8 cellular contexts compared by ENCODE assay signal in the genomic region with DNA sequence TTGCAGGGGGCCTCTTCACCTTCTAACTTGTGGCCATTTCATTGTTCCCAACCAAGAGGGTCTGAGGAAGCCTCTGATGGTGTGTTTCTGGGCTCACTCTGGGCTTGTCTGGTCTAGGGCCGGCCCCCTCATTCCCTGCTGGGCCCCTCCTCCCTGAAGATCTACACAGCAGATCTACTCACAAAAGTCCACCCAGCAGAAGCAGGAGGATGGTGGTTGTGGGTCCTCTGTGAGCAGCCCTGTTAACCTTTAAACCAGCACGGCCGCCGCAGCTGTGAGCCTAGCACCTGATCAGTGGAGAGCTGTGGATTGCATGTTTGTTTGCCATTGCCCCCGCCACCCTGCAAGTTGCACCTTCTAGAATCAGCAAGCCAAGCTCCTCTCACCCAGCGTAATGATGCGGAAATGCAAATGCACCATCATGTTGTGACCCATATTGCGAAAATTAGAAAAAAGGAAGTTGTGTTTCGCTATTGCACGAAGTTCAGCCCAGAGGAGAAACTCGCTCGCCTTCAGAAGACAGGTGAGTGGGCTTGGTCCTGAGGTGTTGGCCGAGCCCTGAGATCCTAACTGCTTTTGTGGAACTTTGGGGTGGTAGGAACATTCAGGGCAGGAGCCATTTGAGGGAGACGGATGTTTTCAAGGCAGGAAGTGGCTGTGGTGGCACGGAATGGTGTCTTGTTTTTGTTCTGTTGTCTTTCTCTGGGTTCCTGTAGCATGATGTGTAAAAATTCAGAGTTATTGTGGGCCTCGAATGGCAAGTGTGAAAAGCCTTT. TPM values are rescaled to one million over a fixed set of nuclear protein-coding genes. Genes with fewer than 3 reads are reported as not detected.
DNase-seq lines count a peak whose midpoint lies in the region; ATAC-seq and TF ChIP-seq lines count a peak whose summit lies in the region.

No MANE protein-coding gene starts in this region.

- peak; percentile 74 for ATAC-seq in CD4-positive, alpha-beta T cell (ENCODE audit: poor library complexity)
- peak; percentile 71 for ATAC-seq in GM21381 (IDR thresholded peaks at IDR 0.05; ENCODE audit: unreplicated experiment)

- H3K27me3 Mint-ChIP-seq in CD4-positive, alpha-beta T cell = no peaks in the 10 kb centered on the region
- no peaks in the 10 kb centered on the region for H3K27me3 Mint-ChIP-seq in IgD-negative memory B cell
- no peaks in the 10 kb centered on the region for H3K27me3 Mint-ChIP-seq in activated CD4-positive, alpha-beta memory T cell treated with anti-CD3 and anti-CD28 coated beads for 36 hours

- CTCF ChIA-PET in CD4-positive, alpha-beta T cell (lab: Charles Lee) = interaction anchor here (0.7 to 1.7 kb wide), 4 partner anchors 11 to 40 kb away, joined by 3 to 4 read pairs (median 4); partner anchors contain the start of gene FGD3
- CTCF ChIA-PET in activated CD4-positive, alpha-beta memory T cell treated with anti-CD3 and anti-CD28 coated beads for 36 hours (lab: Charles Lee) = interaction anchor here (0.6 to 1.9 kb wide), 3 partner anchors 10 to 145 kb away, joined by 3 to 4 read pairs (median 3); no protein-coding TSS in a partner anchor

- peak overlapping the region; percentile 94 for H3K4me3 Mint-ChIP-seq in CD4-positive, alpha-beta T cell
- peak overlapping the region; percentile 91 to 100 (median 98) for H3K4me3 Mint-ChIP-seq in IgD-negative memory B cell
- peak overlapping the region; percentile 96 for H3K4me3 Mint-ChIP-seq in activated CD4-positive, alpha-beta memory T cell treated with anti-CD3 and anti-CD28 coated beads for 36 hours

- peaks cover 73% of the 10 kb centered on the region for H3K4me1 Mint-ChIP-seq in CD4-positive, alpha-beta T cell (ENCODE audit: low read depth)
- peaks cover 15 to 40% (median 29%) of the 10 kb centered on the region in 3 donors for H3K4me1 Mint-ChIP-seq in IgD-negative memory B cell
- H3K4me1 Mint-ChIP-seq in activated CD4-positive, alpha-beta memory T cell treated with anti-CD3 and anti-CD28 coated beads for 36 hours (ENCODE audit: low read depth) = peaks cover 57% of the 10 kb centered on the region

- TF ChIP-seq CTCF in CD4-positive, alpha-beta T cell (IDR thresholded peaks at IDR 0.05) = no peak

- H3K9me3 ChIP-seq in CD4-positive, alpha-beta T cell (ENCODE audit: control insufficient read depth, low read length) = no peaks in the 10 kb centered on the region

- no peaks in the 10 kb centered on the region for H3K27me3 ChIP-seq in CD4-positive, alpha-beta T cell (ENCODE audit: control insufficient read depth, insufficient read depth, low read length)

- intact Hi-C loops in CD4-positive, alpha-beta T cell (cut with DNase I, micrococcal nuclease) = loop anchor here (1.0 to 5.0 kb wide), 4 partner anchors 10 to 603 kb away; partner anchors contain the start of gene CARD19 (in 1 of the 2)
- intact Hi-C loops in activated CD4-positive, alpha-beta memory T cell treated with anti-CD3 and anti-CD28 coated beads for 36 hours (cut with micrococcal nuclease) = loop anchor here (1.0 to 5.0 kb wide), 5 partner anchors 10 to 488 kb away; partner anchors contain the start of genes FAM120A and FAM120AOS

- POLR2A ChIA-PET in CD4-positive, alpha-beta T cell (lab: Charles Lee) = interaction anchor here (0.5 to 6.7 kb wide), 37 partner anchors 7 to 602 kb away, joined by 3 to 161 read pairs (median 6); partner anchors contain the start of genes BICD2, CARD19, FAM120AOS and FGD3
- POLR2A ChIA-PET in activated CD4-positive, alpha-beta memory T cell treated with anti-CD3 and anti-CD28 coated beads for 36 hours (lab: Charles Lee) = interaction anchor here (0.6 to 1.7 kb wide), 9 partner anchors 8 to 193 kb away, joined by 3 to 26 read pairs (median 4); partner anchors contain the start of gene NINJ1

- peak; percentile 63 to 81 (median 74) for DNase-seq in CD4-positive, alpha-beta T cell
- DNase-seq in activated CD4-positive, alpha-beta memory T cell treated with anti-CD3 and anti-CD28 coated beads for 36 hours = peak; percentile 86
- peak; percentile 35 for DNase-seq in globus pallidus (ENCODE audit: low spot score)
- peak; percentile 54 for DNase-seq in stimulated activated CD4-positive, alpha-beta T cell treated with anti-CD3 and anti-CD28 coated beads, Interleukin-4, amount 100 ng/mL, for 1 hour
- DNase-seq in kidney glomerular epithelial cell (lab: John Stamatoyannopoulos, UW) = no peak
- DNase-seq in AG08396 (ENCODE audit: low spot score) = no peak

- H3K27ac Mint-ChIP-seq in CD4-positive, alpha-beta T cell = peak overlapping the region; percentile 99
- peak overlapping the region; percentile 80 to 99 (median 94) for H3K27ac Mint-ChIP-seq in IgD-negative memory B cell
- peak overlapping the region; percentile 100 for H3K27ac Mint-ChIP-seq in activated CD4-positive, alpha-beta memory T cell treated with anti-CD3 and anti-CD28 coated beads for 36 hours

- peak overlapping the region; percentile 95 for H3K27ac ChIP-seq in CD4-positive, alpha-beta T cell (ENCODE audit: low read depth, low read length)

- H3K9me3 Mint-ChIP-seq in CD4-positive, alpha-beta T cell = peaks cover 4% of the 10 kb centered on the region
- H3K9me3 Mint-ChIP-seq in IgD-negative memory B cell = peaks cover 0 to 2% (median 0%) of the 10 kb centered on the region in 3 donors
- peaks cover 13% of the 10 kb centered on the region for H3K9me3 Mint-ChIP-seq in activated CD4-positive, alpha-beta memory T cell treated with anti-CD3 and anti-CD28 coated beads for 36 hours

- peaks cover 73% of the 10 kb centered on the region for H3K36me3 Mint-ChIP-seq in CD4-positive, alpha-beta T cell (ENCODE audit: low read depth)
- no peaks in the 10 kb centered on the region for H3K36me3 Mint-ChIP-seq in IgD-negative memory B cell
- H3K36me3 Mint-ChIP-seq in activated CD4-positive, alpha-beta memory T cell treated with anti-CD3 and anti-CD28 coated beads for 36 hours = peaks cover 40% of the 10 kb centered on the region

RNA-seq across cellular contexts. Expression of gene FGD3, which starts 16.7 kb away (rescaled TPM):
- 10 to 100 TPM; 91.0 to 95.7 TPM for total RNA-seq in CD4-positive, alpha-beta T cell
- 86.1 TPM for polyA plus RNA-seq in IgD-negative memory B cell
- total RNA-seq in activated CD4-positive, alpha-beta memory T cell treated with anti-CD3 and anti-CD28 coated beads for 36 hours = 10 to 100 TPM; 41.3 to 47.7 TPM

Comparison
In these comparisons a context has a peak if more than half of its experiments do, and no peak if none do; other contexts are left out.
1. DNase-seq: peak in CD4-positive, alpha-beta T cell (10 of 10), activated CD4-positive, alpha-beta memory T cell treated with anti-CD3 and anti-CD28 coated beads for 36 hours (single experiment), globus pallidus (single experiment) and stimulated activated CD4-positive, alpha-beta T cell treated with anti-CD3 and anti-CD28 coated beads, Interleukin-4, amount 100 ng/mL, for 1 hour (single experiment); none in kidney glomerular epithelial cell (single experiment) and AG08396 (single experiment).
2. Peak in every context shown above with its lines, with median percentiles within 50 percentile points of each other: H3K27ac Mint-ChIP-seq and H3K4me3 Mint-ChIP-seq.